ENCODE assay signal across 9 cellular contexts in genomic region chr10:86363184-86363832, GRCh38. TPM values are rescaled to one million over a fixed set of nuclear protein-coding genes. Genes with fewer than 3 reads are reported as not detected.
DNase-seq lines count a peak whose midpoint lies in the region; ATAC-seq, FAIRE-seq and TF ChIP-seq lines count a peak whose summit lies in the region.
"Had no signal": no experiment of that assay in that cellular context is flagged by ENCODE, and none has a peak within 500 bp of the region (broad histone marks: within the 10 kb centered on the region; RNA-seq: fewer than 3 reads in every experiment).

No MANE protein-coding gene starts in this region.

- H4K20me1 ChIP-seq in astrocyte (ENCODE audit: insufficient read depth, low read length): peaks cover 4% of the 10 kb centered on the region
- H4K20me1 ChIP-seq in keratinocyte (ENCODE audit: control insufficient read depth, extremely low read depth, insufficient read depth, low read length): peaks cover 4% of the 10 kb centered on the region

- peaks cover 65% of the 10 kb centered on the region for H3K27me3 Mint-ChIP-seq in activated T-cell treated with anti-CD3 and anti-CD28 coated beads, Interleukin-2, amount 50 U/mL, for 72 hours (ENCODE audit: low read depth)
- H3K27me3 Mint-ChIP-seq in activated T-cell treated with anti-CD3 and anti-CD28 coated beads, Interleukin-2, amount 50 U/mL, for 4 hours (ENCODE audit: low read depth): peaks cover 42% of the 10 kb centered on the region
- H3K27me3 Mint-ChIP-seq in astrocyte (ENCODE audit: low read depth, unreplicated experiment): peaks cover 63% of the 10 kb centered on the region

- DNase-seq in activated T-cell treated with anti-CD3 and anti-CD28 coated beads, Interleukin-2, amount 50 U/mL, for 72 hours: no peak
- DNase-seq in activated T-cell treated with anti-CD3 and anti-CD28 coated beads, Interleukin-2, amount 50 U/mL, for 4 hours: no peak
- DNase-seq in astrocyte (ENCODE audit: low read depth) (no peak), keratinocyte (ENCODE audit: low read depth, low spot score) (no peak), suprapubic skin (ENCODE audit: low spot score in 2 of 2) (peak; percentile 43 to 63), UCSD-AML1 (lab: John Stamatoyannopoulos, UW; ENCODE audit: unreplicated experiment) (no peak)

- H3K9me1 ChIP-seq in keratinocyte (ENCODE audit: control insufficient read depth, extremely low read depth, insufficient read depth, low read length): no peaks in the 10 kb centered on the region

- no peak for TF ChIP-seq EP300 in suprapubic skin (IDR thresholded peaks at IDR 0.05)

- H3K79me2 ChIP-seq in astrocyte (ENCODE audit: insufficient read depth, low read length): no peaks in the 10 kb centered on the region
- H3K79me2 ChIP-seq in keratinocyte (ENCODE audit: control insufficient read depth, insufficient read depth, low read length): no peaks in the 10 kb centered on the region

- no peak for TF ChIP-seq CTCF in astrocyte (IDR thresholded peaks at IDR 0.05; ENCODE audit: insufficient read depth, low read depth, low read length)
- peak; percentile 13 to 76 (median 54) for TF ChIP-seq CTCF in keratinocyte (optimal IDR thresholded peaks at IDR 0.05 in 1 of 3, IDR thresholded peaks at IDR 0.05 in 1 of 3, conservative IDR thresholded peaks at IDR 0.05 in 1 of 3; ENCODE audit: extremely low read depth in 1 of 3, insufficient read depth in 2 of 3, low read length in 3 of 3)
- TF ChIP-seq CTCF in suprapubic skin (IDR thresholded peaks at IDR 0.05): peak in 1 of 2 donors; percentile 22

- peaks cover 2 to 3% of the 10 kb centered on the region in 2 donors for H3K36me3 Mint-ChIP-seq in activated T-cell treated with anti-CD3 and anti-CD28 coated beads, Interleukin-2, amount 50 U/mL, for 72 hours (ENCODE audit: insufficient read depth in 2 of 2)
- no peaks in the 10 kb centered on the region for H3K36me3 Mint-ChIP-seq in activated T-cell treated with anti-CD3 and anti-CD28 coated beads, Interleukin-2, amount 50 U/mL, for 4 hours (ENCODE audit: insufficient read depth)
- H3K36me3 Mint-ChIP-seq in astrocyte (ENCODE audit: low read depth, unreplicated experiment): peaks cover 2% of the 10 kb centered on the region

- H3K9me3 Mint-ChIP-seq in activated T-cell treated with anti-CD3 and anti-CD28 coated beads, Interleukin-2, amount 50 U/mL, for 72 hours: no peaks in the 10 kb centered on the region
- no peaks in the 10 kb centered on the region for H3K9me3 Mint-ChIP-seq in activated T-cell treated with anti-CD3 and anti-CD28 coated beads, Interleukin-2, amount 50 U/mL, for 4 hours
- H3K9me3 Mint-ChIP-seq in astrocyte (ENCODE audit: unreplicated experiment): peaks cover 4% of the 10 kb centered on the region

- no peak overlapping the region for H2AFZ ChIP-seq in astrocyte (ENCODE audit: low read depth, low read length)
- no peak overlapping the region for H2AFZ ChIP-seq in keratinocyte (ENCODE audit: control insufficient read depth, low read length)

- peaks cover 15% of the 10 kb centered on the region for H3K4me1 Mint-ChIP-seq in activated T-cell treated with anti-CD3 and anti-CD28 coated beads, Interleukin-2, amount 50 U/mL, for 72 hours (ENCODE audit: low read depth)
- H3K4me1 Mint-ChIP-seq in activated T-cell treated with anti-CD3 and anti-CD28 coated beads, Interleukin-2, amount 50 U/mL, for 4 hours (ENCODE audit: low read depth): peaks cover 12% of the 10 kb centered on the region
- peaks cover 5% of the 10 kb centered on the region for H3K4me1 Mint-ChIP-seq in astrocyte (ENCODE audit: low read depth, unreplicated experiment)

- dilution Hi-C loops in keratinocyte (cut with MboI; ENCODE audit: extremely low pct_ligation_motif_present, low sequenced_read_pairs): no loop called here

- FAIRE-seq in astrocyte (lab: Jason Lieb, UNC): no peak
- FAIRE-seq in keratinocyte (lab: Jason Lieb, UNC): no peak

- H3K27me3 ChIP-seq in astrocyte (ENCODE audit: insufficient read depth, low read length) (peaks cover 56% of the 10 kb centered on the region), keratinocyte (ENCODE audit: control insufficient read depth, extremely low read depth, insufficient read depth, low read length) (peaks cover 63% of the 10 kb centered on the region), suprapubic skin (peaks cover 55% of the 10 kb centered on the region)

- H3K36me3 ChIP-seq in astrocyte (ENCODE audit: insufficient read depth, low read length): no peaks in the 10 kb centered on the region
- H3K36me3 ChIP-seq in keratinocyte (ENCODE audit: control insufficient read depth in 2 of 2, extremely low read depth in 1 of 2, insufficient read depth in 2 of 2, low read length in 2 of 2): no peaks in the 10 kb centered on the region
- H3K36me3 ChIP-seq in suprapubic skin: no peaks in the 10 kb centered on the region

- H3K27ac ChIP-seq in astrocyte (ENCODE audit: low read depth, low read length): no peak overlapping the region
- no peak overlapping the region for H3K27ac ChIP-seq in keratinocyte (ENCODE audit: control insufficient read depth, insufficient read depth, low read length)
- H3K27ac ChIP-seq in suprapubic skin: no peak overlapping the region

- H3K27ac Mint-ChIP-seq in activated T-cell treated with anti-CD3 and anti-CD28 coated beads, Interleukin-2, amount 50 U/mL, for 72 hours: no peak overlapping the region
- no peak overlapping the region for H3K27ac Mint-ChIP-seq in astrocyte (ENCODE audit: unreplicated experiment)

- H3K4me2 ChIP-seq in astrocyte (ENCODE audit: low read length): peak overlapping the region; percentile 39
- H3K4me2 ChIP-seq in keratinocyte (ENCODE audit: control insufficient read depth, extremely low read depth, insufficient read depth, low read depth, low read length): peak overlapping the region; percentile 45

- peaks cover 5% of the 10 kb centered on the region for H3K4me1 ChIP-seq in astrocyte (ENCODE audit: insufficient read depth, low read length)
- H3K4me1 ChIP-seq in keratinocyte (ENCODE audit: control insufficient read depth, extremely low read depth, insufficient read depth, low read length): peaks cover 4% of the 10 kb centered on the region
- H3K4me1 ChIP-seq in suprapubic skin: peaks cover 47% of the 10 kb centered on the region

- peak; percentile 36 to 40 for ATAC-seq in activated T-cell treated with anti-CD3 and anti-CD28 coated beads, Interleukin-2, amount 50 U/mL, for 72 hours (replicated peaks in 1 of 2)
- no peak for ATAC-seq in activated T-cell treated with anti-CD3 and anti-CD28 coated beads, Interleukin-2, amount 50 U/mL, for 4 hours
- no peak for ATAC-seq in GM21717 (IDR thresholded peaks at IDR 0.05; ENCODE audit: unreplicated experiment)
- ATAC-seq in GM21737 (IDR thresholded peaks at IDR 0.05; ENCODE audit: unreplicated experiment): no peak
- ATAC-seq: Panc1 had no signal

- H3K4me3 ChIP-seq in astrocyte (ENCODE audit: insufficient read depth, low read depth, low read length) (no peak overlapping the region), keratinocyte (ENCODE audit: control insufficient read depth in 2 of 3, extremely low read depth in 1 of 3, insufficient read depth in 2 of 3, low read depth in 1 of 3, low read length in 3 of 3) (peak overlapping the region in 1 of 3 experiments; percentile 13), suprapubic skin (peak overlapping the region; percentile 39)

- H3K4me3 Mint-ChIP-seq in activated T-cell treated with anti-CD3 and anti-CD28 coated beads, Interleukin-2, amount 50 U/mL, for 72 hours: peak overlapping the region; percentile 47 to 62
- no peak overlapping the region for H3K4me3 Mint-ChIP-seq in activated T-cell treated with anti-CD3 and anti-CD28 coated beads, Interleukin-2, amount 50 U/mL, for 4 hours
- no peak overlapping the region for H3K4me3 Mint-ChIP-seq in astrocyte (ENCODE audit: unreplicated experiment)

- H3K9ac ChIP-seq in astrocyte (ENCODE audit: low read length) (no peak overlapping the region), keratinocyte (ENCODE audit: control insufficient read depth, extremely low read depth, insufficient read depth, low read length) (no peak overlapping the region)

- H3K9me3 ChIP-seq in astrocyte (ENCODE audit: insufficient read depth, low read depth, low read length) (no peaks in the 10 kb centered on the region), keratinocyte (ENCODE audit: control insufficient read depth, low read depth, low read length) (no peaks in the 10 kb centered on the region), suprapubic skin (no peaks in the 10 kb centered on the region)

- WGBS in suprapubic skin: 27% methylated on average over 36 of the region's 80 CpGs

- no peak for TF ChIP-seq POLR2A in suprapubic skin (IDR thresholded peaks at IDR 0.05)

RNA-seq across cellular contexts. Expression of gene GRID1, which starts 3.3 kb away (rescaled TPM):
- not detected for total RNA-seq in activated T-cell treated with anti-CD3 and anti-CD28 coated beads, Interleukin-2, amount 50 U/mL, for 72 hours
- not detected for total RNA-seq in activated T-cell treated with anti-CD3 and anti-CD28 coated beads, Interleukin-2, amount 50 U/mL, for 4 hours
- total RNA-seq in astrocyte: 0.48 and 0.75 TPM in 2 replicates
- 0.01 to 0.03 TPM (median 0.03 TPM) in 3 replicates for polyA plus RNA-seq in keratinocyte
- 0.14 TPM for polyA plus RNA-seq in keratinocyte (2011; ENCODE audit: low read depth)
- 0.06 TPM in 2 replicates for polyA plus RNA-seq in keratinocyte (2011; cell fraction: cytosol; rRNA removed)
- polyA plus RNA-seq in keratinocyte (2011; cell fraction: nucleus; rRNA removed): 0.04 TPM in 1 of 2 replicates, not detected in the other
- polyA plus RNA-seq in keratinocyte (2012; ENCODE audit: low replicate concordance): 0.49 TPM in 1 of 2 replicates, not detected in the other
- 0.20 to 0.98 TPM in 2 of 3 replicates, not detected in the other for polyA minus RNA-seq in keratinocyte
- polyA minus RNA-seq in keratinocyte (2011; cell fraction: cytosol; rRNA and poly(A)+ RNA removed): not detected
- 0.16 and 0.42 TPM in 2 replicates for polyA minus RNA-seq in keratinocyte (2011; cell fraction: nucleus; rRNA and poly(A)+ RNA removed)
- total RNA-seq in suprapubic skin: 1 to 10 TPM; 1.8 to 3.1 (median 2.4) TPM

Comparison
In these comparisons a context has a peak if more than half of its experiments do, and no peak if none do; other contexts are left out.
1. ATAC-seq: peak in activated T-cell treated with anti-CD3 and anti-CD28 coated beads, Interleukin-2, amount 50 U/mL, for 72 hours (2 of 2); none in activated T-cell treated with anti-CD3 and anti-CD28 coated beads, Interleukin-2, amount 50 U/mL, for 4 hours (0 of 2), GM21717 (single experiment) and GM21737 (single experiment).
2. H3K4me3 Mint-ChIP-seq: peak in activated T-cell treated with anti-CD3 and anti-CD28 coated beads, Interleukin-2, amount 50 U/mL, for 72 hours (2 of 2); none in activated T-cell treated with anti-CD3 and anti-CD28 coated beads, Interleukin-2, amount 50 U/mL, for 4 hours (single experiment) and astrocyte (single experiment).
3. DNase-seq: peak in suprapubic skin (2 of 2); none in activated T-cell treated with anti-CD3 and anti-CD28 coated beads, Interleukin-2, amount 50 U/mL, for 72 hours (0 of 2), activated T-cell treated with anti-CD3 and anti-CD28 coated beads, Interleukin-2, amount 50 U/mL, for 4 hours (single experiment), astrocyte (single experiment), keratinocyte (single experiment) and UCSD-AML1 (single experiment).